Comparison of ENCODE assay signal across 12 cellular contexts in genomic region chr12:40502322-40502721, GRCh38.
A peak's percentile ranks its signal among the peaks of the same experiment; 100 is the strongest.
DNase-seq lines count a peak whose midpoint lies in the region; ATAC-seq lines count a peak whose summit lies in the region.
"Had no signal": no experiment of that assay in that cellular context is flagged by ENCODE, and none has a peak within 500 bp of the region (broad histone marks: within the 10 kb centered on the region; RNA-seq: fewer than 3 reads in every experiment).

No MANE protein-coding gene starts in this region.

- DNase-seq in CMK (ENCODE audit: low read depth) (peak; percentile 9), MV-4-11 (lab: John Stamatoyannopoulos, UW) (peak; percentile 88), activated gamma-delta T cell treated with Interleukin-2 at 50 U/mL for 16 hours (no peak)
- no peak for DNase-seq in activated CD8-positive, alpha-beta memory T cell treated with anti-CD3 and anti-CD28 coated beads for 24 hours
- DNase-seq in effector CD4-positive, alpha-beta T cell: no peak
- DNase-seq: activated CD4-positive, alpha-beta T cell treated with anti-CD3 and anti-CD28 coated beads, Interleukin-2, amount 10 ng/mL, durations not matched to agents 7 days and 5 days; PC-9; stimulated activated CD4-positive, alpha-beta T cell treated with anti-CD3 and anti-CD28 coated beads, Interleukin-15, amount 100 ng/mL, for 24 hours; T-helper 17 cell had no signal

- peak; percentile 75 for ATAC-seq in GM19395 (IDR thresholded peaks at IDR 0.05; ENCODE audit: unreplicated experiment)
- ATAC-seq in HG02973 (IDR thresholded peaks at IDR 0.05; ENCODE audit: unreplicated experiment): peak; percentile 46
- ATAC-seq in GM19455 (IDR thresholded peaks at IDR 0.05; ENCODE audit: unreplicated experiment): no peak
- ATAC-seq: T-helper 17 cell had no signal

Comparison
In these comparisons a context has a peak if more than half of its experiments do, and no peak if none do; other contexts are left out.
1. DNase-seq: peak in CMK (single experiment) and MV-4-11 (single experiment); none in activated gamma-delta T cell treated with Interleukin-2 at 50 U/mL for 16 hours (single experiment), activated CD8-positive, alpha-beta memory T cell treated with anti-CD3 and anti-CD28 coated beads for 24 hours (single experiment) and effector CD4-positive, alpha-beta T cell (single experiment).